ENCODE assay signal across 1 cellular context in the genomic region with DNA sequence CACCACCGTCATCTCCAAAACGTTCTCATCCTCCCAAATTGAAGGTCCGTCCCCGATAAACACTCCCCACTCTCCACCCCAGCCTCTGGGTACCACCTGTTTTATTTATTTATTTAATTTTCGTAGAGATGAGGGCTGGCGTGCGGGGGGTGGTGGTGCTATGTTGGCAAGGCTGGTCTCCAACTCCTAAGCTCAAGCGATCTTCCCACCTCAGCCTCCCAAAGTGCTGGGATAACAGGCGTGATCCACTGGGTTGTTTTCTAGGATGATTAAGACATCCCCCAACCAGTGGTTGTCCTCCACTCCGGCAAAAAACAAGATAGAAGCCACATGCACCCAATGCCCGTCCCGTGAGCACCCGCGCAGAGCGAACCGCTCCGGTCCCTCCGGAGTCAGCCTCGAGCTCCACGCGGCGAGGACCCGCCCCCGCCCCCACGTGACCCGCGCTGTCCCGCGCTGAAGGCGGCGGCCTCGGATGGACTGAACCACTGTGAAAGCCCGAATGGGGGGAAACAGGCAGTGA.
TF ChIP-seq lines count a peak whose summit lies in the region.

No MANE protein-coding gene starts in this region.

TF ChIP-seq in K562, 482 proteins besides CTCF, POLR2A, EP300 and RAD21 (continued from another document and continues in another):
- TF ChIP-seq, protein P1, sequence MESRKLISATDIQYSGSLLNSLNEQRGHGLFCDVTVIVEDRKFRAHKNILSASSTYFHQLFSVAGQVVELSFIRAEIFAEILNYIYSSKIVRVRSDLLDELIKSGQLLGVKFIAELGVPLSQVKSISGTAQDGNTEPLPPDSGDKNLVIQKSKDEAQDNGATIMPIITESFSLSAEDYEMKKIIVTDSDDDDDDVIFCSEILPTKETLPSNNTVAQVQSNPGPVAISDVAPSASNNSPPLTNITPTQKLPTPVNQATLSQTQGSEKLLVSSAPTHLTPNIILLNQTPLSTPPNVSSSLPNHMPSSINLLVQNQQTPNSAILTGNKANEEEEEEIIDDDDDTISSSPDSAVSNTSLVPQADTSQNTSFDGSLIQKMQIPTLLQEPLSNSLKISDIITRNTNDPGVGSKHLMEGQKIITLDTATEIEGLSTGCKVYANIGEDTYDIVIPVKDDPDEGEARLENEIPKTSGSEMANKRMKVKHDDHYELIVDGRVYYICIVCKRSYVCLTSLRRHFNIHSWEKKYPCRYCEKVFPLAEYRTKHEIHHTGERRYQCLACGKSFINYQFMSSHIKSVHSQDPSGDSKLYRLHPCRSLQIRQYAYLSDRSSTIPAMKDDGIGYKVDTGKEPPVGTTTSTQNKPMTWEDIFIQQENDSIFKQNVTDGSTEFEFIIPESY (CRISPR knock-in tag; IDR thresholded peaks at IDR 0.05) = peak; percentile 95
- TF ChIP-seq, protein P2, sequence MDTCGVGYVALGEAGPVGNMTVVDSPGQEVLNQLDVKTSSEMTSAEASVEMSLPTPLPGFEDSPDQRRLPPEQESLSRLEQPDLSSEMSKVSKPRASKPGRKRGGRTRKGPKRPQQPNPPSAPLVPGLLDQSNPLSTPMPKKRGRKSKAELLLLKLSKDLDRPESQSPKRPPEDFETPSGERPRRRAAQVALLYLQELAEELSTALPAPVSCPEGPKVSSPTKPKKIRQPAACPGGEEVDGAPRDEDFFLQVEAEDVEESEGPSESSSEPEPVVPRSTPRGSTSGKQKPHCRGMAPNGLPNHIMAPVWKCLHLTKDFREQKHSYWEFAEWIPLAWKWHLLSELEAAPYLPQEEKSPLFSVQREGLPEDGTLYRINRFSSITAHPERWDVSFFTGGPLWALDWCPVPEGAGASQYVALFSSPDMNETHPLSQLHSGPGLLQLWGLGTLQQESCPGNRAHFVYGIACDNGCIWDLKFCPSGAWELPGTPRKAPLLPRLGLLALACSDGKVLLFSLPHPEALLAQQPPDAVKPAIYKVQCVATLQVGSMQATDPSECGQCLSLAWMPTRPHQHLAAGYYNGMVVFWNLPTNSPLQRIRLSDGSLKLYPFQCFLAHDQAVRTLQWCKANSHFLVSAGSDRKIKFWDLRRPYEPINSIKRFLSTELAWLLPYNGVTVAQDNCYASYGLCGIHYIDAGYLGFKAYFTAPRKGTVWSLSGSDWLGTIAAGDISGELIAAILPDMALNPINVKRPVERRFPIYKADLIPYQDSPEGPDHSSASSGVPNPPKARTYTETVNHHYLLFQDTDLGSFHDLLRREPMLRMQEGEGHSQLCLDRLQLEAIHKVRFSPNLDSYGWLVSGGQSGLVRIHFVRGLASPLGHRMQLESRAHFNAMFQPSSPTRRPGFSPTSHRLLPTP (IDR thresholded peaks at IDR 0.05; ENCODE audit: borderline replicate concordance, extremely low read depth, insufficient read length) = no peak
- TF ChIP-seq ZNF146 (CRISPR knock-in tag; IDR thresholded peaks at IDR 0.05; ENCODE audit: unreplicated experiment) (no peak), FOXK1 (CRISPR knock-in tag; IDR thresholded peaks at IDR 0.05; ENCODE audit: borderline replicate concordance) (peak; percentile 96), GTF2F1 (IDR thresholded peaks at IDR 0.05; ENCODE audit: low read depth, low read length) (peak; percentile 60; the same call in 1 of the 2 replicates), ZBTB1 (CRISPR knock-in tag; IDR thresholded peaks at IDR 0.05; ENCODE audit: borderline replicate concordance, low read depth) (peak; percentile 82; the same call in 1 of the 2 replicates), ZNF707 (CRISPR knock-in tag; conservative IDR thresholded peaks at IDR 0.05) (0 out of 2 replicates have a peak, but pooled peaks have one; percentile 11), PHF8 (IDR thresholded peaks at IDR 0.05; ENCODE audit: borderline replicate concordance, low read length) (peak; percentile 77; the same call in 1 of the 2 replicates), RUNX1 (IDR thresholded peaks at IDR 0.05; ENCODE audit: low read depth) (no peak), CBX3 (IDR thresholded peaks at IDR 0.05; ENCODE audit: borderline replicate concordance in 1 of 2, low read length in 2 of 2) (peak in 1 of 2 experiments; percentile 95; a peak in 2 of 3 replicates), MXI1 (IDR thresholded peaks at IDR 0.05; ENCODE audit: low read depth, low read length) (peak; percentile 78), ZNF224 (CRISPR knock-in tag; IDR thresholded peaks at IDR 0.05) (peak; percentile 95), LCOR (CRISPR knock-in tag; IDR thresholded peaks at IDR 0.05) (peak; percentile 98), SAP30 (IDR thresholded peaks at IDR 0.05; ENCODE audit: borderline replicate concordance, insufficient read depth, low read depth, low read length, poor library complexity, severe bottlenecking) (no peak), NCOA1 (IDR thresholded peaks at IDR 0.05; ENCODE audit: low read depth) (no peak), PTBP1 (IDR thresholded peaks at IDR 0.05; ENCODE audit: low read depth, low read length) (no peak), PPARD (CRISPR knock-in tag; IDR thresholded peaks at IDR 0.05) (no peak), SOX6 (IDR thresholded peaks at IDR 0.05) (no peak), KDM5B (IDR thresholded peaks at IDR 0.05; ENCODE audit: insufficient replicate concordance, low read depth, low read length) (peak; percentile 88), RFX5 (IDR thresholded peaks at IDR 0.05; ENCODE audit: low read depth, low read length) (no peak), ZNF143 (CRISPR knock-in tag; IDR thresholded peaks at IDR 0.05) (peak; percentile 73), TRIM28 (IDR thresholded peaks at IDR 0.05) (no peak), FOXM1 (IDR thresholded peaks at IDR 0.05; ENCODE audit: low read depth) (no peak), FOXM1 (CRISPR knock-in tag; IDR thresholded peaks at IDR 0.05; ENCODE audit: low read depth) (peak; percentile 88; the same call in 1 of the 2 replicates), YY1 (IDR thresholded peaks at IDR 0.05; ENCODE audit: borderline replicate concordance in 1 of 3, control insufficient read depth in 1 of 3, extremely low read depth in 1 of 3, insufficient read depth in 3 of 3, insufficient read length in 1 of 3, insufficient replicate concordance in 2 of 3, low read depth in 1 of 3, low read length in 2 of 3) (peak in 1 of 3 experiments; percentile 48)
- TF ChIP-seq, protein P3, sequence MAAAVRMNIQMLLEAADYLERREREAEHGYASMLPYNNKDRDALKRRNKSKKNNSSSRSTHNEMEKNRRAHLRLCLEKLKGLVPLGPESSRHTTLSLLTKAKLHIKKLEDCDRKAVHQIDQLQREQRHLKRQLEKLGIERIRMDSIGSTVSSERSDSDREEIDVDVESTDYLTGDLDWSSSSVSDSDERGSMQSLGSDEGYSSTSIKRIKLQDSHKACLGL (CRISPR knock-in tag; IDR thresholded peaks at IDR 0.05; ENCODE audit: borderline replicate concordance, poor library complexity, severe bottlenecking) = peak; percentile 85
- TF ChIP-seq, protein P4, sequence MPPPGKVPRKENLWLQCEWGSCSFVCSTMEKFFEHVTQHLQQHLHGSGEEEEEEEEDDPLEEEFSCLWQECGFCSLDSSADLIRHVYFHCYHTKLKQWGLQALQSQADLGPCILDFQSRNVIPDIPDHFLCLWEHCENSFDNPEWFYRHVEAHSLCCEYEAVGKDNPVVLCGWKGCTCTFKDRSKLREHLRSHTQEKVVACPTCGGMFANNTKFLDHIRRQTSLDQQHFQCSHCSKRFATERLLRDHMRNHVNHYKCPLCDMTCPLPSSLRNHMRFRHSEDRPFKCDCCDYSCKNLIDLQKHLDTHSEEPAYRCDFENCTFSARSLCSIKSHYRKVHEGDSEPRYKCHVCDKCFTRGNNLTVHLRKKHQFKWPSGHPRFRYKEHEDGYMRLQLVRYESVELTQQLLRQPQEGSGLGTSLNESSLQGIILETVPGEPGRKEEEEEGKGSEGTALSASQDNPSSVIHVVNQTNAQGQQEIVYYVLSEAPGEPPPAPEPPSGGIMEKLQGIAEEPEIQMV (tag; conservative IDR thresholded peaks at IDR 0.05; ENCODE audit: low read depth) = no peak
- TF ChIP-seq, protein P5, sequence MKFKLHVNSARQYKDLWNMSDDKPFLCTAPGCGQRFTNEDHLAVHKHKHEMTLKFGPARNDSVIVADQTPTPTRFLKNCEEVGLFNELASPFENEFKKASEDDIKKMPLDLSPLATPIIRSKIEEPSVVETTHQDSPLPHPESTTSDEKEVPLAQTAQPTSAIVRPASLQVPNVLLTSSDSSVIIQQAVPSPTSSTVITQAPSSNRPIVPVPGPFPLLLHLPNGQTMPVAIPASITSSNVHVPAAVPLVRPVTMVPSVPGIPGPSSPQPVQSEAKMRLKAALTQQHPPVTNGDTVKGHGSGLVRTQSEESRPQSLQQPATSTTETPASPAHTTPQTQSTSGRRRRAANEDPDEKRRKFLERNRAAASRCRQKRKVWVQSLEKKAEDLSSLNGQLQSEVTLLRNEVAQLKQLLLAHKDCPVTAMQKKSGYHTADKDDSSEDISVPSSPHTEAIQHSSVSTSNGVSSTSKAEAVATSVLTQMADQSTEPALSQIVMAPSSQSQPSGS (CRISPR knock-in tag; IDR thresholded peaks at IDR 0.05) = no peak
- TF ChIP-seq, protein P6, sequence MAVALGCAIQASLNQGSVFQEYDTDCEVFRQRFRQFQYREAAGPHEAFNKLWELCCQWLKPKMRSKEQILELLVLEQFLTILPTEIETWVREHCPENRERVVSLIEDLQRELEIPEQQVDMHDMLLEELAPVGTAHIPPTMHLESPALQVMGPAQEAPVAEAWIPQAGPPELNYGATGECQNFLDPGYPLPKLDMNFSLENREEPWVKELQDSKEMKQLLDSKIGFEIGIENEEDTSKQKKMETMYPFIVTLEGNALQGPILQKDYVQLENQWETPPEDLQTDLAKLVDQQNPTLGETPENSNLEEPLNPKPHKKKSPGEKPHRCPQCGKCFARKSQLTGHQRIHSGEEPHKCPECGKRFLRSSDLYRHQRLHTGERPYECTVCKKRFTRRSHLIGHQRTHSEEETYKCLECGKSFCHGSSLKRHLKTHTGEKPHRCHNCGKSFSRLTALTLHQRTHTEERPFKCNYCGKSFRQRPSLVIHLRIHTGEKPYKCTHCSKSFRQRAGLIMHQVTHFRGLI (CRISPR knock-in tag; IDR thresholded peaks at IDR 0.05) = 0 out of 2 replicates have a peak, but pooled peaks have one; percentile 47
- TF ChIP-seq, protein P7, sequence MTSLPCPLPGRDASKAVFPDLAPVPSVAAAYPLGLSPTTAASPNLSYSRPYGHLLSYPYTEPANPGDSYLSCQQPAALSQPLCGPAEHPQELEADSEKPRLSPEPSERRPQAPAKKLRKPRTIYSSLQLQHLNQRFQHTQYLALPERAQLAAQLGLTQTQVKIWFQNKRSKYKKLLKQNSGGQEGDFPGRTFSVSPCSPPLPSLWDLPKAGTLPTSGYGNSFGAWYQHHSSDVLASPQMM (CRISPR knock-in tag; IDR thresholded peaks at IDR 0.05) = no peak
- TF ChIP-seq, protein P8, sequence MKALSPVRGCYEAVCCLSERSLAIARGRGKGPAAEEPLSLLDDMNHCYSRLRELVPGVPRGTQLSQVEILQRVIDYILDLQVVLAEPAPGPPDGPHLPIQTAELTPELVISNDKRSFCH (CRISPR knock-in tag; IDR thresholded peaks at IDR 0.05) = no peak
- TF ChIP-seq, protein P8 (tag; IDR thresholded peaks at IDR 0.05) = peak; percentile 55
- TF ChIP-seq, protein P9, sequence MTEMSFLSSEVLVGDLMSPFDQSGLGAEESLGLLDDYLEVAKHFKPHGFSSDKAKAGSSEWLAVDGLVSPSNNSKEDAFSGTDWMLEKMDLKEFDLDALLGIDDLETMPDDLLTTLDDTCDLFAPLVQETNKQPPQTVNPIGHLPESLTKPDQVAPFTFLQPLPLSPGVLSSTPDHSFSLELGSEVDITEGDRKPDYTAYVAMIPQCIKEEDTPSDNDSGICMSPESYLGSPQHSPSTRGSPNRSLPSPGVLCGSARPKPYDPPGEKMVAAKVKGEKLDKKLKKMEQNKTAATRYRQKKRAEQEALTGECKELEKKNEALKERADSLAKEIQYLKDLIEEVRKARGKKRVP (CRISPR knock-in tag; IDR thresholded peaks at IDR 0.05) = no peak
